ENCODE assay signal across 27 cellular contexts in genomic region chr12:59911516-59911915, GRCh38.
"Had no signal": no experiment of that assay in that cellular context is flagged by ENCODE, and none has a peak within 500 bp of the region (broad histone marks: within the 10 kb centered on the region; RNA-seq: fewer than 3 reads in every experiment).

No MANE protein-coding gene starts in this region.

- ATAC-seq: activated CD4-positive, CD25-positive, alpha-beta regulatory T cell treated with anti-CD3 and anti-CD28 coated beads, Interleukin-2, amount 50 U/mL, for 24 hours; foreskin keratinocyte; heart left ventricle; mucosa of descending colon; stimulated activated memory B cell treated with anti-CD40 and anti-IgM and Interleukin-4, amounts not matched to agents 10 μg/mL and 1 μg/mL and 100 μg/mL, for 72 hours; T-helper 17 cell; upper lobe of right lung had no signal

- H3K4me1 ChIP-seq: foreskin keratinocyte, heart left ventricle, left ventricle myocardium inferior, sigmoid colon, suprapubic skin, tibial artery, upper lobe of right lung had no signal

- H3K27ac ChIP-seq: foreskin keratinocyte, heart left ventricle, left ventricle myocardium inferior, sigmoid colon, suprapubic skin, tibial artery, upper lobe of right lung, WERI-Rb-1 had no signal

- DNase-seq: activated CD4-positive, alpha-beta T cell treated with anti-CD3 and anti-CD28 coated beads for 48 hours; activated CD4-positive, alpha-beta T cell treated with anti-CD3 and anti-CD28 coated beads, Interleukin-2, amount 50 U/mL, for 48 hours; activated CD8-positive, alpha-beta memory T cell treated with anti-CD3 and anti-CD28 coated beads for 24 hours; activated effector memory CD4-positive, alpha-beta T cell treated with Interleukin-2 at 50 U/mL for 16 hours; activated naive CD4-positive, alpha-beta T cell treated with Interleukin-2 at 50 U/mL for 16 hours; anterior cingulate cortex; caudate nucleus; foreskin keratinocyte; heart left ventricle; left ventricle myocardium inferior; mucosa of descending colon; retina; sigmoid colon; stimulated activated CD4-positive, alpha-beta T cell treated with anti-CD3 and anti-CD28 coated beads, Interleukin-1b, Interleukin-23, amount 100 ng/mL, for 48 hours; stimulated activated CD4-positive, alpha-beta T cell treated with anti-CD3 and anti-CD28 coated beads, Interleukin-4, amount 100 ng/mL, for 4 hours; stimulated activated CD8-positive, alpha-beta memory T cell treated with anti-CD3 and anti-CD28 coated beads, Interleukin-4, amount 100 ng/mL, for 48 hours; T-helper 17 cell; T1000; tibial artery; upper lobe of right lung; WERI-Rb-1 had no signal

- H3K4me2 ChIP-seq: smooth muscle cell had no signal

- FAIRE-seq: endothelial cell of umbilical vein had no signal

- H3K9me3 ChIP-seq: heart left ventricle, left ventricle myocardium inferior, mucosa of descending colon, sigmoid colon, suprapubic skin, tibial artery, upper lobe of right lung had no signal

- H3K27me3 ChIP-seq: foreskin keratinocyte, heart left ventricle, sigmoid colon, suprapubic skin, tibial artery, upper lobe of right lung had no signal

- H3K36me3 ChIP-seq: heart left ventricle, left ventricle myocardium inferior, sigmoid colon, suprapubic skin, tibial artery, upper lobe of right lung, WERI-Rb-1 had no signal

- H3K4me3 ChIP-seq: heart left ventricle, left ventricle myocardium inferior, lung, mucosa of descending colon, sigmoid colon, smooth muscle cell, suprapubic skin, tibial artery, upper lobe of right lung had no signal
